1 cellular context compared by ENCODE assay signal in the genomic region with DNA sequence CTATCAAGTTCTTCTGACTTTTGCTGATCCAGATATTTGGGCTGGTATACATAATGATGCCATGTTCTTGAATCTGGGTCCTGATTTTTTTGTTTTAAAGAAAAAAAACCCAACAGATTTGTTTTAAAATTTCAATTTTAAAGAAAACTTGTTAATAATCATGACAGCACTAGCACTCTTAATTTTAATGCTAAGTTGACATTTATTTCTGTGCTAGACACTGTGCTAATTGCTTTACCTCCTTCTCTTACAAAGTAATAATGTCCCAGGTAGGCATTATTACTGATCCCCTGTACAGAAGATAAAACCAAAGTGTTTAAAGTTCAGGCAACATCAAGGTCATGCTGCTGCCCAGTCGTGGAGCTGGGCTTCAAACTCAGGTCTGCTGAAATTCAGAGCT.
TF ChIP-seq lines count a peak whose summit lies in the region.

No MANE protein-coding gene starts in this region.

TF ChIP-seq in GM23338, 12 proteins besides CTCF, POLR2A, EP300 and RAD21 (continued from another document):
- TF ChIP-seq, protein P1, sequence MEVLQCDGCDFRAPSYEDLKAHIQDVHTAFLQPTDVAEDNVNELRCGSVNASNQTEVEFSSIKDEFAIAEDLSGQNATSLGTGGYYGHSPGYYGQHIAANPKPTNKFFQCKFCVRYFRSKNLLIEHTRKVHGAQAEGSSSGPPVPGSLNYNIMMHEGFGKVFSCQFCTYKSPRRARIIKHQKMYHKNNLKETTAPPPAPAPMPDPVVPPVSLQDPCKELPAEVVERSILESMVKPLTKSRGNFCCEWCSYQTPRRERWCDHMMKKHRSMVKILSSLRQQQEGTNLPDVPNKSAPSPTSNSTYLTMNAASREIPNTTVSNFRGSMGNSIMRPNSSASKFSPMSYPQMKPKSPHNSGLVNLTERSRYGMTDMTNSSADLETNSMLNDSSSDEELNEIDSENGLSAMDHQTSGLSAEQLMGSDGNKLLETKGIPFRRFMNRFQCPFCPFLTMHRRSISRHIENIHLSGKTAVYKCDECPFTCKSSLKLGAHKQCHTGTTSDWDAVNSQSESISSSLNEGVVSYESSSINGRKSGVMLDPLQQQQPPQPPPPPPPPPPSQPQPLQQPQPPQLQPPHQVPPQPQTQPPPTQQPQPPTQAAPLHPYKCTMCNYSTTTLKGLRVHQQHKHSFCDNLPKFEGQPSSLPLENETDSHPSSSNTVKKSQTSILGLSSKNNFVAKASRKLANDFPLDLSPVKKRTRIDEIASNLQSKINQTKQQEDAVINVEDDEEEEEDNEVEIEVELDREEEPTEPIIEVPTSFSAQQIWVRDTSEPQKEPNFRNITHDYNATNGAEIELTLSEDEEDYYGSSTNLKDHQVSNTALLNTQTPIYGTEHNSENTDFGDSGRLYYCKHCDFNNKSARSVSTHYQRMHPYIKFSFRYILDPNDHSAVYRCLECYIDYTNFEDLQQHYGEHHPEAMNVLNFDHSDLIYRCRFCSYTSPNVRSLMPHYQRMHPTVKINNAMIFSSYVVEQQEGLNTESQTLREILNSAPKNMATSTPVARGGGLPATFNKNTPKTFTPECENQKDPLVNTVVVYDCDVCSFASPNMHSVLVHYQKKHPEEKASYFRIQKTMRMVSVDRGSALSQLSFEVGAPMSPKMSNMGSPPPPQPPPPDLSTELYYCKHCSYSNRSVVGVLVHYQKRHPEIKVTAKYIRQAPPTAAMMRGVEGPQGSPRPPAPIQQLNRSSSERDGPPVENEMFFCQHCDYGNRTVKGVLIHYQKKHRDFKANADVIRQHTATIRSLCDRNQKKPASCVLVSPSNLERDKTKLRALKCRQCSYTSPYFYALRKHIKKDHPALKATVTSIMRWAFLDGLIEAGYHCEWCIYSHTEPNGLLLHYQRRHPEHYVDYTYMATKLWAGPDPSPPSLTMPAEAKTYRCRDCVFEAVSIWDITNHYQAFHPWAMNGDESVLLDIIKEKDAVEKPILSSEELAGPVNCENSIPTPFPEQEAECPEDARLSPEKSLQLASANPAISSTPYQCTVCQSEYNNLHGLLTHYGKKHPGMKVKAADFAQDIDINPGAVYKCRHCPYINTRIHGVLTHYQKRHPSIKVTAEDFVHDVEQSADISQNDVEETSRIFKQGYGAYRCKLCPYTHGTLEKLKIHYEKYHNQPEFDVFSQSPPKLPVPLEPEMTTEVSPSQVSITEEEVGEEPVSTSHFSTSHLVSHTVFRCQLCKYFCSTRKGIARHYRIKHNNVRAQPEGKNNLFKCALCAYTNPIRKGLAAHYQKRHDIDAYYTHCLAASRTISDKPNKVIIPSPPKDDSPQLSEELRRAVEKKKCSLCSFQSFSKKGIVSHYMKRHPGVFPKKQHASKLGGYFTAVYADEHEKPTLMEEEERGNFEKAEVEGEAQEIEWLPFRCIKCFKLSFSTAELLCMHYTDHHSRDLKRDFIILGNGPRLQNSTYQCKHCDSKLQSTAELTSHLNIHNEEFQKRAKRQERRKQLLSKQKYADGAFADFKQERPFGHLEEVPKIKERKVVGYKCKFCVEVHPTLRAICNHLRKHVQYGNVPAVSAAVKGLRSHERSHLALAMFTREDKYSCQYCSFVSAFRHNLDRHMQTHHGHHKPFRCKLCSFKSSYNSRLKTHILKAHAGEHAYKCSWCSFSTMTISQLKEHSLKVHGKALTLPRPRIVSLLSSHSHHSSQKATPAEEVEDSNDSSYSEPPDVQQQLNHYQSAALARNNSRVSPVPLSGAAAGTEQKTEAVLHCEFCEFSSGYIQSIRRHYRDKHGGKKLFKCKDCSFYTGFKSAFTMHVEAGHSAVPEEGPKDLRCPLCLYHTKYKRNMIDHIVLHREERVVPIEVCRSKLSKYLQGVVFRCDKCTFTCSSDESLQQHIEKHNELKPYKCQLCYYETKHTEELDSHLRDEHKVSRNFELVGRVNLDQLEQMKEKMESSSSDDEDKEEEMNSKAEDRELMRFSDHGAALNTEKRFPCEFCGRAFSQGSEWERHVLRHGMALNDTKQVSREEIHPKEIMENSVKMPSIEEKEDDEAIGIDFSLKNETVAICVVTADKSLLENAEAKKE (CRISPR knock-in tag; IDR thresholded peaks at IDR 0.05), result no peak
